ENCODE assay signal across 20 cellular contexts in genomic region chr20:48866936-48867335, GRCh38.
"Had no signal": no experiment of that assay in that cellular context is flagged by ENCODE, and none has a peak within 500 bp of the region (broad histone marks: within the 10 kb centered on the region; RNA-seq: fewer than 3 reads in every experiment).

No MANE protein-coding gene starts in this region.

- H3K9me3 ChIP-seq: esophagus squamous epithelium, ovary, right lobe of liver, upper lobe of left lung had no signal

- H3K27ac Mint-ChIP-seq: activated B cell treated with CpG ODN at 0.5 μM for 24 hours; activated CD8-positive, alpha-beta T cell treated with anti-CD3 and anti-CD28 coated beads for 36 hours; activated naive CD4-positive, alpha-beta T cell treated with anti-CD3 and anti-CD28 coated beads, Interleukin-2, amount 50 U/mL, for 72 hours; activated T-cell treated with anti-CD3 and anti-CD28 coated beads, Interleukin-2, amount 50 U/mL, for 72 hours; mesothelial cell of epicardium had no signal

- H3K27me3 Mint-ChIP-seq: activated B cell treated with CpG ODN at 0.5 μM for 24 hours; activated CD8-positive, alpha-beta T cell treated with anti-CD3 and anti-CD28 coated beads for 36 hours; central memory CD8-positive, alpha-beta T cell; stimulated activated naive CD8-positive, alpha-beta T cell treated with anti-CD3 and anti-CD28 coated beads, Interleukin-15, amount 100 ng/mL, for 72 hours had no signal

- H3K9me3 Mint-ChIP-seq: activated B cell treated with CpG ODN at 0.5 μM for 24 hours; activated CD8-positive, alpha-beta T cell treated with anti-CD3 and anti-CD28 coated beads for 36 hours; activated naive CD4-positive, alpha-beta T cell treated with anti-CD3 and anti-CD28 coated beads, Interleukin-2, amount 50 U/mL, for 72 hours; activated T-cell treated with anti-CD3 and anti-CD28 coated beads, Interleukin-2, amount 50 U/mL, for 72 hours; central memory CD8-positive, alpha-beta T cell; mesothelial cell of epicardium; stimulated activated naive CD8-positive, alpha-beta T cell treated with anti-CD3 and anti-CD28 coated beads, Interleukin-15, amount 100 ng/mL, for 72 hours had no signal

- H3K27me3 ChIP-seq: hepatocyte, ovary, right lobe of liver, upper lobe of left lung had no signal

- H3K27ac ChIP-seq: coronary artery, esophagus squamous epithelium, hepatocyte, ovary, right lobe of liver, upper lobe of left lung had no signal

- DNase-seq: activated B cell treated with CpG ODN at 0.5 μM for 24 hours; activated CD4-positive, alpha-beta T cell treated with anti-CD3 and anti-CD28 coated beads for 48 hours; activated CD8-positive, alpha-beta T cell treated with anti-CD3 and anti-CD28 coated beads for 36 hours; activated gamma-delta T cell; activated T-cell treated with anti-CD3 and anti-CD28 coated beads, Interleukin-2, amount 50 U/mL, for 72 hours; effector CD4-positive, alpha-beta T cell; esophagus squamous epithelium; islet precursor cell; ovary; right lobe of liver; stimulated activated CD4-positive, alpha-beta T cell treated with anti-CD3 and anti-CD28 coated beads, Interleukin-4, amount 100 ng/mL, for 4 hours; stimulated activated CD8-positive, alpha-beta memory T cell treated with anti-CD3 and anti-CD28 coated beads, Interleukin-4, amount 100 ng/mL, for 48 hours; stimulated activated naive CD8-positive, alpha-beta T cell treated with anti-CD3 and anti-CD28 coated beads, Interleukin-15, amount 100 ng/mL, for 72 hours; upper lobe of left lung had no signal

- ATAC-seq: activated CD8-positive, alpha-beta T cell treated with anti-CD3 and anti-CD28 coated beads for 36 hours; activated naive CD4-positive, alpha-beta T cell treated with anti-CD3 and anti-CD28 coated beads, Interleukin-2, amount 50 U/mL, for 72 hours; activated T-cell treated with anti-CD3 and anti-CD28 coated beads, Interleukin-2, amount 50 U/mL, for 72 hours; right lobe of liver; stimulated activated naive CD8-positive, alpha-beta T cell treated with anti-CD3 and anti-CD28 coated beads, Interleukin-15, amount 100 ng/mL, for 72 hours had no signal

- H3K36me3 Mint-ChIP-seq: activated naive CD4-positive, alpha-beta T cell treated with anti-CD3 and anti-CD28 coated beads, Interleukin-2, amount 50 U/mL, for 72 hours; brain; mesothelial cell of epicardium had no signal

- H3K4me3 Mint-ChIP-seq: activated B cell treated with CpG ODN at 0.5 μM for 24 hours; activated CD8-positive, alpha-beta T cell treated with anti-CD3 and anti-CD28 coated beads for 36 hours; activated T-cell treated with anti-CD3 and anti-CD28 coated beads, Interleukin-2, amount 50 U/mL, for 72 hours; brain; central memory CD8-positive, alpha-beta T cell; mesothelial cell of epicardium; stimulated activated naive CD8-positive, alpha-beta T cell treated with anti-CD3 and anti-CD28 coated beads, Interleukin-15, amount 100 ng/mL, for 72 hours had no signal

- H3K4me1 Mint-ChIP-seq: brain had no signal
